1 cellular context compared by ENCODE assay signal in the genomic region with DNA sequence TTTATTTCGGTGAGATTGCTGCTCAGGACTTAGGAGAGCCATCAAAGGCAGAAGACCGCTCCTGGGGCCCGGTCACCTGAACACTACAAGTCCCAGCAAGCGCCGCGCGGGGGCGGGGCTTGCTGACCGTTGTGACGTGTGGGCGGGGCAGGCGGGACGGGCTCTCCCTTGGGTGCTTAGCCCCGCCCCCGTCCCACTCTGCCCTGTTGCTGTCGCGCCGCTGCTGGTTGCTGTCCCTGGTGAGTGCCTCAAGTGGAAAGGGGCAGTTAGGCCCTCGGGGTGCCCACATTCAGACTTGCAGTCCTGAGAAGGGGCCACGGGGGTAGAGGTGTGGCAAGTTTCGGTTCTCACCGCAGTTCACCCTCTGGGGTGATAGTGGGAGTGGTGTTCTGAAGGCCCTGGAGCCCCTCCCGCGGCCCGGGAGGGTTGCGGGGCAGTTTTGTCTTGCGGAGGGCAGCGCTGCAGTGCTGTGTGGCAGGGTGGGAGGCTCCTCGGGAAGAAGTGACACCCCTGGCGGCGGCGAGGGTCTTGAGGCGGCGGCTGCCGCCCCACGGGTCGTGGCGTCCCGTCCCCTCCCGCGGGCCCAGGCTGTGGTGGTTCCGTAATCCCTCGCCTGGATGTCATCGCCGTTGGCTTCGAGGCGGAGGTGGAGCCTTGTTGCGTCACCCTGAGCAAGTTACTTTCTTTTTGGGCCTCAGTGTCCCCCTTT.
TF ChIP-seq lines count a peak whose summit lies in the region.

A gene with protein sequence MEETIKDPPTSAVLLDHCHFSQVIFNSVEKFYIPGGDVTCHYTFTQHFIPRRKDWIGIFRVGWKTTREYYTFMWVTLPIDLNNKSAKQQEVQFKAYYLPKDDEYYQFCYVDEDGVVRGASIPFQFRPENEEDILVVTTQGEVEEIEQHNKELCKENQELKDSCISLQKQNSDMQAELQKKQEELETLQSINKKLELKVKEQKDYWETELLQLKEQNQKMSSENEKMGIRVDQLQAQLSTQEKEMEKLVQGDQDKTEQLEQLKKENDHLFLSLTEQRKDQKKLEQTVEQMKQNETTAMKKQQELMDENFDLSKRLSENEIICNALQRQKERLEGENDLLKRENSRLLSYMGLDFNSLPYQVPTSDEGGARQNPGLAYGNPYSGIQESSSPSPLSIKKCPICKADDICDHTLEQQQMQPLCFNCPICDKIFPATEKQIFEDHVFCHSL (plus strand): TSS at position 196 of the 709 bp plus-strand sequence. CDS start 10,673 bp downstream, outside the sequence.

TF ChIP-seq in HepG2, 621 proteins besides CTCF, POLR2A, EP300 and RAD21 (continued from another document and continues in another):
- TF ChIP-seq ZNF3 (CRISPR knock-in tag; IDR thresholded peaks at IDR 0.05) (no peak), ZNF724P (CRISPR knock-in tag; IDR thresholded peaks at IDR 0.05; ENCODE audit: borderline replicate concordance) (peak; percentile 71; the same call in 1 of the 2 replicates), TOPORS (CRISPR knock-in tag; IDR thresholded peaks at IDR 0.05) (0 out of 2 replicates have a peak, but pooled peaks have one; percentile 58), ZNF616 (CRISPR knock-in tag; IDR thresholded peaks at IDR 0.05; ENCODE audit: low read depth) (no peak), MAFG (CRISPR knock-in tag; IDR thresholded peaks at IDR 0.05) (no peak), NR2F6 (IDR thresholded peaks at IDR 0.05) (no peak), NR2F6 (CRISPR knock-in tag; IDR thresholded peaks at IDR 0.05) (peak; percentile 45; the same call in 1 of the 2 replicates), TGIF2 (CRISPR knock-in tag; IDR thresholded peaks at IDR 0.05) (peak; percentile 38), POLR2AphosphoS2 (IDR thresholded peaks at IDR 0.05; ENCODE audit: low read depth, low read length) (no peak), NRL (CRISPR knock-in tag; IDR thresholded peaks at IDR 0.05; ENCODE audit: borderline replicate concordance) (no peak; the same call in 1 of the 2 replicates), ZSCAN29 (CRISPR knock-in tag; conservative IDR thresholded peaks at IDR 0.05) (no peak), RFX5 (IDR thresholded peaks at IDR 0.05; ENCODE audit: low read depth, low read length) (no peak), ZNF350 (CRISPR knock-in tag; IDR thresholded peaks at IDR 0.05; ENCODE audit: borderline replicate concordance, low read depth) (peak; percentile 94), ATM (IDR thresholded peaks at IDR 0.05; ENCODE audit: borderline replicate concordance) (no peak), SIX4 (CRISPR knock-in tag; IDR thresholded peaks at IDR 0.05) (no peak), KAT8 (CRISPR knock-in tag; IDR thresholded peaks at IDR 0.05) (peak; percentile 68), YEATS2 (CRISPR knock-in tag; IDR thresholded peaks at IDR 0.05; ENCODE audit: borderline replicate concordance) (no peak; the same call in 1 of the 2 replicates), MTF1 (CRISPR knock-in tag; IDR thresholded peaks at IDR 0.05) (no peak), WIZ (CRISPR knock-in tag; IDR thresholded peaks at IDR 0.05) (0 out of 2 replicates have a peak, but pooled peaks have one; percentile 5), ZNF850 (CRISPR knock-in tag; conservative IDR thresholded peaks at IDR 0.05) (no peak), ZSCAN25 (CRISPR knock-in tag; IDR thresholded peaks at IDR 0.05) (peak; percentile 80), HDAC1 (CRISPR knock-in tag; IDR thresholded peaks at IDR 0.05) (peak; percentile 70), HIVEP1 (CRISPR knock-in tag; IDR thresholded peaks at IDR 0.05) (0 out of 2 replicates have a peak, but pooled peaks have one; percentile 78), GATAD1 (CRISPR knock-in tag; IDR thresholded peaks at IDR 0.05) (peak; percentile 49; the same call in 1 of the 2 replicates), ZNF205 (CRISPR knock-in tag; IDR thresholded peaks at IDR 0.05) (no peak), TOE1 (CRISPR knock-in tag; IDR thresholded peaks at IDR 0.05) (peak; percentile 17; the same call in 1 of the 2 replicates), IKZF1 (IDR thresholded peaks at IDR 0.05) (no peak), ZFP1 (CRISPR knock-in tag; IDR thresholded peaks at IDR 0.05) (no peak)
- TF ChIP-seq, protein P1, sequence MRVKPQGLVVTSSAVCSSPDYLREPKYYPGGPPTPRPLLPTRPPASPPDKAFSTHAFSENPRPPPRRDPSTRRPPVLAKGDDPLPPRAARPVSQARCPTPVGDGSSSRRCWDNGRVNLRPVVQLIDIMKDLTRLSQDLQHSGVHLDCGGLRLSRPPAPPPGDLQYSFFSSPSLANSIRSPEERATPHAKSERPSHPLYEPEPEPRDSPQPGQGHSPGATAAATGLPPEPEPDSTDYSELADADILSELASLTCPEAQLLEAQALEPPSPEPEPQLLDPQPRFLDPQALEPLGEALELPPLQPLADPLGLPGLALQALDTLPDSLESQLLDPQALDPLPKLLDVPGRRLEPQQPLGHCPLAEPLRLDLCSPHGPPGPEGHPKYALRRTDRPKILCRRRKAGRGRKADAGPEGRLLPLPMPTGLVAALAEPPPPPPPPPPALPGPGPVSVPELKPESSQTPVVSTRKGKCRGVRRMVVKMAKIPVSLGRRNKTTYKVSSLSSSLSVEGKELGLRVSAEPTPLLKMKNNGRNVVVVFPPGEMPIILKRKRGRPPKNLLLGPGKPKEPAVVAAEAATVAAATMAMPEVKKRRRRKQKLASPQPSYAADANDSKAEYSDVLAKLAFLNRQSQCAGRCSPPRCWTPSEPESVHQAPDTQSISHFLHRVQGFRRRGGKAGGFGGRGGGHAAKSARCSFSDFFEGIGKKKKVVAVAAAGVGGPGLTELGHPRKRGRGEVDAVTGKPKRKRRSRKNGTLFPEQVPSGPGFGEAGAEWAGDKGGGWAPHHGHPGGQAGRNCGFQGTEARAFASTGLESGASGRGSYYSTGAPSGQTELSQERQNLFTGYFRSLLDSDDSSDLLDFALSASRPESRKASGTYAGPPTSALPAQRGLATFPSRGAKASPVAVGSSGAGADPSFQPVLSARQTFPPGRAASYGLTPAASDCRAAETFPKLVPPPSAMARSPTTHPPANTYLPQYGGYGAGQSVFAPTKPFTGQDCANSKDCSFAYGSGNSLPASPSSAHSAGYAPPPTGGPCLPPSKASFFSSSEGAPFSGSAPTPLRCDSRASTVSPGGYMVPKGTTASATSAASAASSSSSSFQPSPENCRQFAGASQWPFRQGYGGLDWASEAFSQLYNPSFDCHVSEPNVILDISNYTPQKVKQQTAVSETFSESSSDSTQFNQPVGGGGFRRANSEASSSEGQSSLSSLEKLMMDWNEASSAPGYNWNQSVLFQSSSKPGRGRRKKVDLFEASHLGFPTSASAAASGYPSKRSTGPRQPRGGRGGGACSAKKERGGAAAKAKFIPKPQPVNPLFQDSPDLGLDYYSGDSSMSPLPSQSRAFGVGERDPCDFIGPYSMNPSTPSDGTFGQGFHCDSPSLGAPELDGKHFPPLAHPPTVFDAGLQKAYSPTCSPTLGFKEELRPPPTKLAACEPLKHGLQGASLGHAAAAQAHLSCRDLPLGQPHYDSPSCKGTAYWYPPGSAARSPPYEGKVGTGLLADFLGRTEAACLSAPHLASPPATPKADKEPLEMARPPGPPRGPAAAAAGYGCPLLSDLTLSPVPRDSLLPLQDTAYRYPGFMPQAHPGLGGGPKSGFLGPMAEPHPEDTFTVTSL (CRISPR knock-in tag; IDR thresholded peaks at IDR 0.05; ENCODE audit: borderline replicate concordance) = no peak; the same call in 1 of the 2 replicates
- TF ChIP-seq, protein P2, sequence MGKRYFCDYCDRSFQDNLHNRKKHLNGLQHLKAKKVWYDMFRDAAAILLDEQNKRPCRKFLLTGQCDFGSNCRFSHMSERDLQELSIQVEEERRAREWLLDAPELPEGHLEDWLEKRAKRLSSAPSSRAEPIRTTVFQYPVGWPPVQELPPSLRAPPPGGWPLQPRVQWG (CRISPR knock-in tag; IDR thresholded peaks at IDR 0.05; ENCODE audit: borderline replicate concordance, low read depth) = no peak
- TF ChIP-seq, protein P3, sequence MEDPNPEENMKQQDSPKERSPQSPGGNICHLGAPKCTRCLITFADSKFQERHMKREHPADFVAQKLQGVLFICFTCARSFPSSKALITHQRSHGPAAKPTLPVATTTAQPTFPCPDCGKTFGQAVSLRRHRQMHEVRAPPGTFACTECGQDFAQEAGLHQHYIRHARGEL (CRISPR knock-in tag; IDR thresholded peaks at IDR 0.05) = peak; percentile 48; the same call in 1 of the 2 replicates
- TF ChIP-seq, protein P4, sequence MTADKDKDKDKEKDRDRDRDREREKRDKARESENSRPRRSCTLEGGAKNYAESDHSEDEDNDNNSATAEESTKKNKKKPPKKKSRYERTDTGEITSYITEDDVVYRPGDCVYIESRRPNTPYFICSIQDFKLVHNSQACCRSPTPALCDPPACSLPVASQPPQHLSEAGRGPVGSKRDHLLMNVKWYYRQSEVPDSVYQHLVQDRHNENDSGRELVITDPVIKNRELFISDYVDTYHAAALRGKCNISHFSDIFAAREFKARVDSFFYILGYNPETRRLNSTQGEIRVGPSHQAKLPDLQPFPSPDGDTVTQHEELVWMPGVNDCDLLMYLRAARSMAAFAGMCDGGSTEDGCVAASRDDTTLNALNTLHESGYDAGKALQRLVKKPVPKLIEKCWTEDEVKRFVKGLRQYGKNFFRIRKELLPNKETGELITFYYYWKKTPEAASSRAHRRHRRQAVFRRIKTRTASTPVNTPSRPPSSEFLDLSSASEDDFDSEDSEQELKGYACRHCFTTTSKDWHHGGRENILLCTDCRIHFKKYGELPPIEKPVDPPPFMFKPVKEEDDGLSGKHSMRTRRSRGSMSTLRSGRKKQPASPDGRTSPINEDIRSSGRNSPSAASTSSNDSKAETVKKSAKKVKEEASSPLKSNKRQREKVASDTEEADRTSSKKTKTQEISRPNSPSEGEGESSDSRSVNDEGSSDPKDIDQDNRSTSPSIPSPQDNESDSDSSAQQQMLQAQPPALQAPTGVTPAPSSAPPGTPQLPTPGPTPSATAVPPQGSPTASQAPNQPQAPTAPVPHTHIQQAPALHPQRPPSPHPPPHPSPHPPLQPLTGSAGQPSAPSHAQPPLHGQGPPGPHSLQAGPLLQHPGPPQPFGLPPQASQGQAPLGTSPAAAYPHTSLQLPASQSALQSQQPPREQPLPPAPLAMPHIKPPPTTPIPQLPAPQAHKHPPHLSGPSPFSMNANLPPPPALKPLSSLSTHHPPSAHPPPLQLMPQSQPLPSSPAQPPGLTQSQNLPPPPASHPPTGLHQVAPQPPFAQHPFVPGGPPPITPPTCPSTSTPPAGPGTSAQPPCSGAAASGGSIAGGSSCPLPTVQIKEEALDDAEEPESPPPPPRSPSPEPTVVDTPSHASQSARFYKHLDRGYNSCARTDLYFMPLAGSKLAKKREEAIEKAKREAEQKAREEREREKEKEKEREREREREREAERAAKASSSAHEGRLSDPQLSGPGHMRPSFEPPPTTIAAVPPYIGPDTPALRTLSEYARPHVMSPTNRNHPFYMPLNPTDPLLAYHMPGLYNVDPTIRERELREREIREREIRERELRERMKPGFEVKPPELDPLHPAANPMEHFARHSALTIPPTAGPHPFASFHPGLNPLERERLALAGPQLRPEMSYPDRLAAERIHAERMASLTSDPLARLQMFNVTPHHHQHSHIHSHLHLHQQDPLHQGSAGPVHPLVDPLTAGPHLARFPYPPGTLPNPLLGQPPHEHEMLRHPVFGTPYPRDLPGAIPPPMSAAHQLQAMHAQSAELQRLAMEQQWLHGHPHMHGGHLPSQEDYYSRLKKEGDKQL (CRISPR knock-in tag; IDR thresholded peaks at IDR 0.05; ENCODE audit: low read depth) = no peak; the same call in 1 of the 2 replicates
- TF ChIP-seq, protein P5, sequence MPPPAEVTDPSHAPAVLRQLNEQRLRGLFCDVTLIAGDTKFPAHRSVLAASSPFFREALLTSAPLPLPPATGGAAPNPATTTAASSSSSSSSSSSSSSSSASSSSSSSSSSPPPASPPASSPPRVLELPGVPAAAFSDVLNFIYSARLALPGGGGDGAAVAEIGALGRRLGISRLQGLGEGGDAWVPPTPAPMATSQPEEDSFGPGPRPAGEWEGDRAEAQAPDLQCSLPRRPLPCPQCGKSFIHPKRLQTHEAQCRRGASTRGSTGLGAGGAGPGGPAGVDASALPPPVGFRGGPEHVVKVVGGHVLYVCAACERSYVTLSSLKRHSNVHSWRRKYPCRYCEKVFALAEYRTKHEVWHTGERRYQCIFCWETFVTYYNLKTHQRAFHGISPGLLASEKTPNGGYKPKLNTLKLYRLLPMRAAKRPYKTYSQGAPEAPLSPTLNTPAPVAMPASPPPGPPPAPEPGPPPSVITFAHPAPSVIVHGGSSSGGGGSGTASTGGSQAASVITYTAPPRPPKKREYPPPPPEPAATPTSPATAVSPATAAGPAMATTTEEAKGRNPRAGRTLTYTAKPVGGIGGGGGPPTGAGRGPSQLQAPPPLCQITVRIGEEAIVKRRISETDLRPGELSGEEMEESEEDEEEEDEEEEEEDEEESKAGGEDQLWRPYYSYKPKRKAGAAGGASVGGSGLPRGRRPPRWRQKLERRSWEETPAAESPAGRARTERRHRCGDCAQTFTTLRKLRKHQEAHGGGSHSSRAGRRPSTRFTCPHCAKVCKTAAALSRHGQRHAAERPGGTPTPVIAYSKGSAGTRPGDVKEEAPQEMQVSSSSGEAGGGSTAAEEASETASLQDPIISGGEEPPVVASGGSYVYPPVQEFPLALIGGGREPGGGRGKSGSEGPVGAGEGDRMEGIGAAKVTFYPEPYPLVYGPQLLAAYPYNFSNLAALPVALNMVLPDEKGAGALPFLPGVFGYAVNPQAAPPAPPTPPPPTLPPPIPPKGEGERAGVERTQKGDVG (CRISPR knock-in tag; IDR thresholded peaks at IDR 0.05; ENCODE audit: borderline replicate concordance) = peak; percentile 86
- TF ChIP-seq, protein P6, sequence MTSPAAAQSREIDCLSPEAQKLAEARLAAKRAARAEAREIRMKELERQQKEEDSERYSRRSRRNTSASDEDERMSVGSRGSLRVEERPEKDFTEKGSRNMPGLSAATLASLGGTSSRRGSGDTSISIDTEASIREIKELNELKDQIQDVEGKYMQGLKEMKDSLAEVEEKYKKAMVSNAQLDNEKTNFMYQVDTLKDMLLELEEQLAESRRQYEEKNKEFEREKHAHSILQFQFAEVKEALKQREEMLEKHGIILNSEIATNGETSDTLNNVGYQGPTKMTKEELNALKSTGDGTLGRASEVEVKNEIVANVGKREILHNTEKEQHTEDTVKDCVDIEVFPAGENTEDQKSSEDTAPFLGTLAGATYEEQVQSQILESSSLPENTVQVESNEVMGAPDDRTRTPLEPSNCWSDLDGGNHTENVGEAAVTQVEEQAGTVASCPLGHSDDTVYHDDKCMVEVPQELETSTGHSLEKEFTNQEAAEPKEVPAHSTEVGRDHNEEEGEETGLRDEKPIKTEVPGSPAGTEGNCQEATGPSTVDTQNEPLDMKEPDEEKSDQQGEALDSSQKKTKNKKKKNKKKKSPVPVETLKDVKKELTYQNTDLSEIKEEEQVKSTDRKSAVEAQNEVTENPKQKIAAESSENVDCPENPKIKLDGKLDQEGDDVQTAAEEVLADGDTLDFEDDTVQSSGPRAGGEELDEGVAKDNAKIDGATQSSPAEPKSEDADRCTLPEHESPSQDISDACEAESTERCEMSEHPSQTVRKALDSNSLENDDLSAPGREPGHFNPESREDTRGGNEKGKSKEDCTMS (CRISPR knock-in tag; conservative IDR thresholded peaks at IDR 0.05) = no peak
